In the genomic region with DNA sequence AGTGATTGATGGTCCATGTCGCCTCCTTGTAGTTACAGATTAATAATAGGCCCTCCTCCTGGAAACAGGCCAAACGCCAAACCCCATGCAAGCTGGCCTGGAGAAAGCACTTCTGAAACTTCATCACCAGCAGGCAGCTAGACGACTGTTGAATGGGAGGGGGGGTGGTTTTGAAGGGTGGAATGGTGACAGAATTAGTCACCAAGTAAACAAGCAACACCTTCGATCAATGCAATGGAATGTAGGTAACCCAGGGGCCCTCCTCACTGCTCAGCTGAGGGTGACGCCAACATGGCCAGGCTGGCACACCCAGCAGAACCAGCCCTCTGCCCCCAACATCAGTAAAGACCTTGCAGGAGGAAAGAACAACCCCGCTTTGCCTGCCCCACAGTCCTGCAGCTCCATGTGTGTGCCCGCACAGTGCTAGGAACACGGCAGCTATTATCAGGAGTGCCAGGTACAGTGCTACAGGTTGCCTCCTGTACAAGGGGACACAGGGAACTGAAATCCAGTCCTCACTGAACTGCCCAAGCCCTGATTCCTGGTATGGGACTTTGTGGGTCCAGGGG, we compare ENCODE assay signal across 1 cellular context.
TF ChIP-seq lines count a peak whose summit lies in the region.

No MANE protein-coding gene starts in this region.

TF ChIP-seq in HepG2, 621 proteins besides CTCF, POLR2A, EP300 and RAD21 (continued from another document):
- TF ChIP-seq, protein P1, sequence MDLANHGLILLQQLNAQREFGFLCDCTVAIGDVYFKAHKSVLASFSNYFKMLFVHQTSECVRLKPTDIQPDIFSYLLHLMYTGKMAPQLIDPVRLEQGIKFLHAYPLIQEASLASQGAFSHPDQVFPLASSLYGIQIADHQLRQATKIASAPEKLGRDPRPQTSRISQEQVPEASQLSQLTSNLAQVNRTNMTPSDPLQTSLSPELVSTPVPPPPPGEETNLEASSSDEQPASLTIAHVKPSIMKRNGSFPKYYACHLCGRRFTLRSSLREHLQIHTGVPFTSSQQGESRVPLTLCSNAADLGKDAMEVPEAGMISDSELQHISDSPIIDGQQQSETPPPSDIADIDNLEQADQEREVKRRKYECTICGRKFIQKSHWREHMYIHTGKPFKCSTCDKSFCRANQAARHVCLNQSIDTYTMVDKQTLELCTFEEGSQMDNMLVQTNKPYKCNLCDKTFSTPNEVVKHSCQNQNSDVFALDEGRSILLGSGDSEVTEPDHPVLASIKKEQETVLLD (CRISPR knock-in tag; IDR thresholded peaks at IDR 0.05; ENCODE audit: low read depth), result no peak; the same call in 1 of the 2 replicates
- TF ChIP-seq ZSCAN12 (CRISPR knock-in tag; IDR thresholded peaks at IDR 0.05), result no peak
- TF ChIP-seq DPF2 (CRISPR knock-in tag; IDR thresholded peaks at IDR 0.05; ENCODE audit: borderline replicate concordance, low read depth), result peak; percentile 94
- peak; percentile 95 for TF ChIP-seq SOX5 (CRISPR knock-in tag; IDR thresholded peaks at IDR 0.05; ENCODE audit: borderline replicate concordance)
- peak; percentile 76 for TF ChIP-seq PPARG (CRISPR knock-in tag; conservative IDR thresholded peaks at IDR 0.05)
- TF ChIP-seq, protein P2, sequence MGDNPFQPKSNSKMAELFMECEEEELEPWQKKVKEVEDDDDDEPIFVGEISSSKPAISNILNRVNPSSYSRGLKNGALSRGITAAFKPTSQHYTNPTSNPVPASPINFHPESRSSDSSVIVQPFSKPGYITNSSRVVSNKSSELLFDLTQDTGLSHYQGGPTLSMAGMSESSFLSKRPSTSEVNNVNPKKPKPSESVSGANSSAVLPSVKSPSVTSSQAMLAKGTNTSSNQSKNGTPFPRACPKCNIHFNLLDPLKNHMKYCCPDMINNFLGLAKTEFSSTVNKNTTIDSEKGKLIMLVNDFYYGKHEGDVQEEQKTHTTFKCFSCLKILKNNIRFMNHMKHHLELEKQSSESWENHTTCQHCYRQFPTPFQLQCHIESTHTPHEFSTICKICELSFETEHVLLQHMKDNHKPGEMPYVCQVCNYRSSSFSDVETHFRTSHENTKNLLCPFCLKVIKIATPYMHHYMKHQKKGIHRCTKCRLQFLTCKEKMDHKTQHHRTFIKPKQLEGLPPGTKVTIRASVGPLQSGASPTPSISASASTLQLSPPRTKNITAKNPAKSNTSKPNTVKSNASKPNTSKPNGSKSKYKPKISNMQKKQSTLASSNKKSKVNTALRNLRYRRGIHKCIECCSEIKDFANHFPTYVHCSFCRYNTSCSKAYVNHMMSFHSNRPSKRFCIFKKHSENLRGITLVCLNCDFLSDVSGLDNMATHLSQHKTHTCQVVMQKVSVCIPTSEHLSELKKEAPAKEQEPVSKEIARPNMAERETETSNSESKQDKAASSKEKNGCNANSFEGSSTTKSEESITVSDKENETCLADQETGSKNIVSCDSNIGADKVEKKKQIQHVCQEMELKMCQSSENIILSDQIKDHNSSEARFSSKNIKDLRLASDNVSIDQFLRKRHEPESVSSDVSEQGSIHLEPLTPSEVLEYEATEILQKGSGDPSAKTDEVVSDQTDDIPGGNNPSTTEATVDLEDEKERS (CRISPR knock-in tag; IDR thresholded peaks at IDR 0.05), result no peak
- TF ChIP-seq CENPT (CRISPR knock-in tag; IDR thresholded peaks at IDR 0.05; ENCODE audit: low read depth), result no peak; the same call in 1 of the 2 replicates
- peak; percentile 92 for TF ChIP-seq ZSCAN9 (CRISPR knock-in tag; IDR thresholded peaks at IDR 0.05; ENCODE audit: borderline replicate concordance)
- TF ChIP-seq MED8 (CRISPR knock-in tag; IDR thresholded peaks at IDR 0.05; ENCODE audit: insufficient replicate concordance), result no peak
- peak; percentile 73 for TF ChIP-seq FOXC1 (CRISPR knock-in tag; IDR thresholded peaks at IDR 0.05; ENCODE audit: borderline replicate concordance)
- no peak for TF ChIP-seq ZNF782 (CRISPR knock-in tag; IDR thresholded peaks at IDR 0.05; ENCODE audit: borderline replicate concordance)
